21 cellular contexts compared by ENCODE assay signal in the genomic region with DNA sequence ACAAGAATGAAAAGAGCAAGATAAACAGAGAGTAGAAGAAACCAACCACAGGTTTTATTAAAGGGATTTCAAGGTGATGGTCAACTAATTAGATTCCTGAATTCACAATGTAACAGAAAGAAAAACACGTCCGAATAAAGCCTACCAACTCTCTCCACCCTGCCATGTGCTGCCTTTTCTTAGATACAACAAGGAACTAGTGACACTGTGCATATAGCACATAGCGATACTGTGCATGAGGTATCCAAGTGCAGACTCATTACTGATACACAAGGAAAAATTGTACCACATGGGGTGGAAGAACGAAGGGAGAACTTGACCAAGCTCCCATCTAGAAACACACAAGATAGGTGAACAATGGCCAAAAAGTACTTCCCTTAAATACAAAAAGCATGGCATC.
DNase-seq lines count a peak whose midpoint lies in the region; ATAC-seq and TF ChIP-seq lines count a peak whose summit lies in the region.
"Had no signal": no experiment of that assay in that cellular context is flagged by ENCODE, and none has a peak within 500 bp of the region (broad histone marks: within the 10 kb centered on the region; RNA-seq: fewer than 3 reads in every experiment).

No MANE protein-coding gene starts in this region.

- WGBS in mesenchymal stem cell = 80% methylated on average over 4 of the region's 4 CpGs

- peak overlapping the region in 1 of 2 experiments; percentile 23 for H2BK12ac ChIP-seq in mesenchymal stem cell (ENCODE audit: low read length in 2 of 2)

- no peaks in the 10 kb centered on the region for H3K27me3 Mint-ChIP-seq in WTC11 (ENCODE audit: low read depth)
- H3K27me3 Mint-ChIP-seq: activated CD4-positive, alpha-beta memory T cell treated with anti-CD3 and anti-CD28 coated beads, Interleukin-2, amount 10 ng/mL, durations not matched to agents 7 days and 5 days had no signal

- H3K4me3 Mint-ChIP-seq in WTC11 = no peak overlapping the region
- H3K4me3 Mint-ChIP-seq: activated CD4-positive, alpha-beta memory T cell treated with anti-CD3 and anti-CD28 coated beads, Interleukin-2, amount 10 ng/mL, durations not matched to agents 7 days and 5 days; CD14-positive monocyte; H9; memory B cell; T-helper 2 cell treated with Interferon-gamma antibody and Interleukin-4, amounts not matched to agents 5 μg/mL and 100 μg/mL, for 36 hours had no signal

- H3K36me3 Mint-ChIP-seq in WTC11 = no peaks in the 10 kb centered on the region
- H3K36me3 Mint-ChIP-seq: CD14-positive monocyte, memory B cell had no signal

- no peak overlapping the region for H2AFZ ChIP-seq in mesenchymal stem cell (ENCODE audit: low read depth, low read length)

- H3K79me1 ChIP-seq in mesenchymal stem cell (replicated peaks; ENCODE audit: low read length, poor library complexity, severe bottlenecking) = peaks cover 29% of the 10 kb centered on the region

- peaks cover 43% of the 10 kb centered on the region for H3K4me1 Mint-ChIP-seq in WTC11
- H3K4me1 Mint-ChIP-seq: activated CD4-positive, alpha-beta memory T cell treated with anti-CD3 and anti-CD28 coated beads, Interleukin-2, amount 10 ng/mL, durations not matched to agents 7 days and 5 days; CD14-positive monocyte; memory B cell had no signal

- POLR2A ChIA-PET in WTC11 (lab: Charles Lee) = no interaction called here

- no peaks in the 10 kb centered on the region for H3K36me3 ChIP-seq in mesenchymal stem cell (ENCODE audit: control insufficient read depth in 1 of 2, insufficient read depth in 2 of 2, low read depth in 1 of 2, low read length in 2 of 2)
- H3K36me3 ChIP-seq in skeletal muscle satellite cell (ENCODE audit: insufficient read depth, low read length) = no peaks in the 10 kb centered on the region
- H3K36me3 ChIP-seq: upper lobe of right lung had no signal

- no peak overlapping the region for H2BK15ac ChIP-seq in mesenchymal stem cell (ENCODE audit: low read depth, poor library complexity, severe bottlenecking)

- H3K18ac ChIP-seq in mesenchymal stem cell (ENCODE audit: low read depth in 1 of 2, low read length in 2 of 2) = peak overlapping the region in 1 of 2 experiments; percentile 43

- H3K27ac Mint-ChIP-seq in WTC11 = peak overlapping the region; percentile 35
- H3K27ac Mint-ChIP-seq: activated CD4-positive, alpha-beta memory T cell treated with anti-CD3 and anti-CD28 coated beads, Interleukin-2, amount 10 ng/mL, durations not matched to agents 7 days and 5 days; CD14-positive monocyte; H9; memory B cell; T-helper 2 cell treated with Interferon-gamma antibody and Interleukin-4, amounts not matched to agents 5 μg/mL and 100 μg/mL, for 36 hours had no signal

- H3K4me2 ChIP-seq in mesenchymal stem cell (ENCODE audit: low read length, poor library complexity, severe bottlenecking) (no peak overlapping the region), skeletal muscle satellite cell (ENCODE audit: low read length) (peak overlapping the region; percentile 57)

- no peak overlapping the region for H2AK5ac ChIP-seq in mesenchymal stem cell (ENCODE audit: low read length, severe bottlenecking)

- H3K9me3 ChIP-seq in mesenchymal stem cell (ENCODE audit: control insufficient read depth, low read length) = no peaks in the 10 kb centered on the region
- H3K9me3 ChIP-seq in skeletal muscle satellite cell (replicated peaks; ENCODE audit: low read length) = no peaks in the 10 kb centered on the region
- H3K9me3 ChIP-seq: upper lobe of right lung had no signal

- no peak overlapping the region for H2BK5ac ChIP-seq in mesenchymal stem cell (ENCODE audit: low read depth, low read length, poor library complexity, severe bottlenecking)

- ATAC-seq in WTC11 (no peak), SK-N-SH treated with all-trans-retinoic acid at 6 μM for 48 hours (no peak)
- ATAC-seq: K562 had no signal

- no peak for TF ChIP-seq CTCF in LNCaP clone FGC (IDR thresholded peaks at IDR 0.05; ENCODE audit: control insufficient read depth, extremely low read depth, insufficient read depth)
- no peak for TF ChIP-seq CTCF in WTC11 (IDR thresholded peaks at IDR 0.05)

- H3K9me3 Mint-ChIP-seq in WTC11 = 0 out of 2 replicates have a peak, but pooled peaks cover 3% of the 10 kb centered on the region
- H3K9me3 Mint-ChIP-seq: activated CD4-positive, alpha-beta memory T cell treated with anti-CD3 and anti-CD28 coated beads, Interleukin-2, amount 10 ng/mL, durations not matched to agents 7 days and 5 days; H9; T-helper 2 cell treated with Interferon-gamma antibody and Interleukin-4, amounts not matched to agents 5 μg/mL and 100 μg/mL, for 36 hours had no signal

- H3K4me3 ChIP-seq in LNCaP clone FGC (ENCODE audit: low read depth, low read length) (peak overlapping the region; percentile 1; the same call in 1 of the 2 replicates), mesenchymal stem cell (ENCODE audit: insufficient read depth in 1 of 2, low read depth in 1 of 2, low read length in 2 of 2) (no peak overlapping the region), skeletal muscle satellite cell (ENCODE audit: low read length) (no peak overlapping the region)
- H3K4me3 ChIP-seq: K562, upper lobe of right lung had no signal

- no peak overlapping the region for H3K23ac ChIP-seq in mesenchymal stem cell (ENCODE audit: low read length in 2 of 2)

- H2BK120ac ChIP-seq in mesenchymal stem cell (ENCODE audit: low read depth, low read length) = no peak overlapping the region

- no peak overlapping the region for H3K4ac ChIP-seq in mesenchymal stem cell (ENCODE audit: low read depth in 1 of 2, low read length in 2 of 2)

- DNase-seq in LNCaP clone FGC (ENCODE audit: low read depth) (no peak), WTC11 (ENCODE audit: low spot score) (no peak), mesenchymal stem cell (no peak), NCI-H82 treated with DMSO at 0.1 percent for 48 hours (lab: John Stamatoyannopoulos, UW; ENCODE audit: unreplicated experiment) (no peak), NCI-H82 (lab: John Stamatoyannopoulos, UW) (no peak)
- DNase-seq in stimulated activated CD4-positive, alpha-beta T cell treated with anti-CD3 and anti-CD28 coated beads, Interleukin-2, amount 100 ng/mL, for 24 hours = no peak
- DNase-seq: activated CD4-positive, alpha-beta memory T cell treated with anti-CD3 and anti-CD28 coated beads, Interleukin-2, amount 10 ng/mL, durations not matched to agents 7 days and 5 days; DND-41; H9; NCI-H1436; NCI-H510A; RPMI8226; stimulated activated CD4-positive, alpha-beta T cell treated with anti-CD3 and anti-CD28 coated beads, Interleukin-1b, Interleukin-23, amount 100 ng/mL, for 48 hours; stimulated activated CD8-positive, alpha-beta memory T cell treated with anti-CD3 and anti-CD28 coated beads, Interleukin-4, amount 100 ng/mL, for 48 hours; upper lobe of right lung had no signal

- H3K4me1 ChIP-seq in mesenchymal stem cell (ENCODE audit: control insufficient read depth, insufficient read depth, low read depth, low read length) = no peaks in the 10 kb centered on the region
- peaks cover 24% of the 10 kb centered on the region for H3K4me1 ChIP-seq in skeletal muscle satellite cell (ENCODE audit: control insufficient read depth, insufficient read depth, low read length)

- CTCF ChIA-PET in WTC11 (lab: Charles Lee) = interaction anchor here (0.6 kb wide), 1 partner anchor 64 kb away, joined by 4 read pairs; no protein-coding TSS in a partner anchor

- H4K91ac ChIP-seq in mesenchymal stem cell (ENCODE audit: low read length) = no peak overlapping the region

- H3K9ac ChIP-seq in mesenchymal stem cell (ENCODE audit: low read length) (peak overlapping the region; percentile 53), skeletal muscle satellite cell (ENCODE audit: low read depth, low read length) (no peak overlapping the region)

- H3K27me3 ChIP-seq in mesenchymal stem cell (ENCODE audit: control insufficient read depth in 1 of 2, insufficient read depth in 1 of 2, low read length in 2 of 2) = no peaks in the 10 kb centered on the region
- H3K27me3 ChIP-seq in skeletal muscle satellite cell (ENCODE audit: control insufficient read depth, insufficient read depth, low read length) = no peaks in the 10 kb centered on the region
- H3K27me3 ChIP-seq: upper lobe of right lung had no signal

- H4K8ac ChIP-seq in mesenchymal stem cell (ENCODE audit: low read length) = no peak overlapping the region

- no peak overlapping the region for H3K27ac ChIP-seq in mesenchymal stem cell (ENCODE audit: low read length, poor library complexity, severe bottlenecking)
- H3K27ac ChIP-seq: upper lobe of right lung had no signal

- no peak overlapping the region for H3K14ac ChIP-seq in mesenchymal stem cell (ENCODE audit: low read length in 2 of 2)

TF ChIP-seq in WTC11, 78 proteins besides CTCF, POLR2A, EP300 and RAD21 (continues in another document):
- TF ChIP-seq, protein P1, sequence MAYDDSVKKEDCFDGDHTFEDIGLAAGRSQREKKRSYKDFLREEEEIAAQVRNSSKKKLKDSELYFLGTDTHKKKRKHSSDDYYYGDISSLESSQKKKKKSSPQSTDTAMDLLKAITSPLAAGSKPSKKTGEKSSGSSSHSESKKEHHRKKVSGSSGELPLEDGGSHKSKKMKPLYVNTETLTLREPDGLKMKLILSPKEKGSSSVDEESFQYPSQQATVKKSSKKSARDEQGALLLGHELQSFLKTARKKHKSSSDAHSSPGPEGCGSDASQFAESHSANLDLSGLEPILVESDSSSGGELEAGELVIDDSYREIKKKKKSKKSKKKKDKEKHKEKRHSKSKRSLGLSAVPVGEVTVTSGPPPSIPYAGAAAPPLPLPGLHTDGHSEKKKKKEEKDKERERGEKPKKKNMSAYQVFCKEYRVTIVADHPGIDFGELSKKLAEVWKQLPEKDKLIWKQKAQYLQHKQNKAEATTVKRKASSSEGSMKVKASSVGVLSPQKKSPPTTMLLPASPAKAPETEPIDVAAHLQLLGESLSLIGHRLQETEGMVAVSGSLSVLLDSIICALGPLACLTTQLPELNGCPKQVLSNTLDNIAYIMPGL (CRISPR knock-in tag; IDR thresholded peaks at IDR 0.05) = no peak
- no peak for TF ChIP-seq JAZF1 (CRISPR knock-in tag; IDR thresholded peaks at IDR 0.05)

TF ChIP-seq in SK-N-SH treated with all-trans-retinoic acid at 6 μM for 48 hours, 23 proteins besides CTCF, POLR2A, EP300 and RAD21 (continues in another document):
- TF ChIP-seq GLIS3 (CRISPR knock-in tag; IDR thresholded peaks at IDR 0.05) = no peak
- no peak for TF ChIP-seq ZNF8 (CRISPR knock-in tag; IDR thresholded peaks at IDR 0.05)
- no peak for TF ChIP-seq ARNTL (CRISPR knock-in tag; IDR thresholded peaks at IDR 0.05; ENCODE audit: borderline replicate concordance, low read depth)
- no peak for TF ChIP-seq TOX (CRISPR knock-in tag; IDR thresholded peaks at IDR 0.05; ENCODE audit: borderline replicate concordance)
- TF ChIP-seq ESRRG (CRISPR knock-in tag; IDR thresholded peaks at IDR 0.05) = no peak
- no peak for TF ChIP-seq OSR1 (CRISPR knock-in tag; IDR thresholded peaks at IDR 0.05)
